In the genomic region with DNA sequence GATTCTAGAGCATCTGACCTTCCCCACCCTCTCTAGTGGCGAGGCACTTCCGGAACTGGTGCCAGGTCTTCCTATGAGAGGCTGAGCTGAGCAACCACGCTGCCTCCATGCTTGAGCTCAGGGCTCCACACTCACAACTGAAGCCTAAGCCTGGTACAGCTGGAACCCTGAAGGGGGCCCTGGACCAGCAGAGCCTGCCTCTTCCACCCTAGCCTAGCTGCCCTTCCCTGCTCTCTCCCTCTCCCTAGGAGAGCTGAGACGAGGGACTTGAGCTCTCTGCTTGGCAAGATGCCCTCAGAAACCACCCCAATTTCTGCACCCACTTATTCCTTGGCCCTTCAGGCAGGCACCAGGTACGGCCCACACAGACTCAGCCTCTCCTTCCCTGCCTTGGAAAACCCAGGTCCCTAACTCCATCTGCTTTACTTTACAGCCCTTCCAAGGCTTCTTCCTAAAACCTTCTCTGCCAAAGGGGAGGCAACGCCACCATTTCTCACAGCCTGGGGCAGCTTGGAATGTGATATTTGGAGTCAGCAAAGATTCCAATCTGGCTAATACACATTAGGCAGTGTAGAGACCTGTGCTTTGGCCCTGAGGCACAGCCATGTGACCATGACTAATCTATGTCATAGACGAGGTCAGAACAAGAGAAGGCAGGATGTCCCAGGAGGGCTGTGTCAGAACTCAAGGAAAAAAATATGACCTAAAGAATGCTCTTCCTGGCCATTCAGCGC, we compare ENCODE assay signal across 9 cellular contexts. TPM values are rescaled to one million over a fixed set of nuclear protein-coding genes. Genes with fewer than 3 reads are reported as not detected.
DNase-seq lines count a peak whose midpoint lies in the region; ATAC-seq and TF ChIP-seq lines count a peak whose summit lies in the region.
"Had no signal": no experiment of that assay in that cellular context is flagged by ENCODE, and none has a peak within 500 bp of the region (broad histone marks: within the 10 kb centered on the region; RNA-seq: fewer than 3 reads in every experiment).

No MANE protein-coding gene starts in this region.

- WGBS in testis, 2 donors, result 62 to 67% methylated on average over 8 of the region's 8 CpGs
- 86% methylated on average over 8 of the region's 8 CpGs; no CpG with 5 or more reads in 1 of the 2 donors for WGBS in transverse colon (ENCODE audit: low coverage in 1 of 2), 2 donors

- TF ChIP-seq CTCF in testis (IDR thresholded peaks at IDR 0.05), result no peak
- TF ChIP-seq CTCF in transverse colon (IDR thresholded peaks at IDR 0.05), result no peak

- H3K4me3 Mint-ChIP-seq in CD8-positive, alpha-beta memory T cell, result peak overlapping the region in 2 of 7 donors; percentile 23 to 48

- no peak for TF ChIP-seq EP300 in transverse colon (IDR thresholded peaks at IDR 0.05; ENCODE audit: low read depth)

- DNase-seq in CD8-positive, alpha-beta memory T cell, result no peak
- DNase-seq in adipocyte (ENCODE audit: low read depth), result peak; percentile 70
- peak; percentile 90 for DNase-seq in iris pigment epithelial cell (ENCODE audit: low read depth)
- DNase-seq in testis, result peak; percentile 57
- DNase-seq in transverse colon, result no peak
- no peak for DNase-seq in NCI-H2196 treated with DMSO at 0.1 percent for 48 hours (lab: John Stamatoyannopoulos, UW; ENCODE audit: unreplicated experiment)

- TF ChIP-seq POLR2A in testis (IDR thresholded peaks at IDR 0.05), result no peak
- no peak for TF ChIP-seq POLR2A in transverse colon (IDR thresholded peaks at IDR 0.05)

- in situ Hi-C loops in transverse colon (cut with MboI; ENCODE audit: low pct_ligation_motif_present in 1 of 4, low pct_unique_long_range_greater_than_20kb in 1 of 4, low sequenced_read_pairs in 3 of 4), result loop anchor here in 3 of 4 donors (25.0 kb wide), 2 partner anchors 230 to 480 kb away; no protein-coding TSS in a partner anchor

- H3K27ac Mint-ChIP-seq in CD8-positive, alpha-beta memory T cell, result peak overlapping the region in 5 of 8 donors; percentile 36 to 90 (median 68)

- H3K27me3 ChIP-seq in CD8-positive, alpha-beta memory T cell (ENCODE audit: insufficient read depth, low read length, poor library complexity, severe bottlenecking), result no peaks in the 10 kb centered on the region
- no peaks in the 10 kb centered on the region for H3K27me3 ChIP-seq in adipocyte (replicated peaks; ENCODE audit: control insufficient read depth, insufficient read depth, low read length)
- no peaks in the 10 kb centered on the region for H3K27me3 ChIP-seq in testis
- H3K27me3 ChIP-seq in transverse colon, result no peaks in the 10 kb centered on the region

- intact Hi-C loops in testis (cut with DNase I; ENCODE audit: low total_unique reads) (no loop called here), transverse colon (cut with DNase I; ENCODE audit: low total_unique reads) (no loop called here)

- no peaks in the 10 kb centered on the region for H3K4me1 ChIP-seq in CD8-positive, alpha-beta memory T cell (ENCODE audit: insufficient read depth, low read length)
- peaks cover 43% of the 10 kb centered on the region for H3K4me1 ChIP-seq in adipocyte (ENCODE audit: control insufficient read depth, insufficient read depth, low read length)
- H3K4me1 ChIP-seq in testis, result peaks cover 25% of the 10 kb centered on the region
- peaks cover 0 to 10% (median 6%) of the 10 kb centered on the region in 4 donors for H3K4me1 ChIP-seq in transverse colon

- H3K9me3 ChIP-seq in CD8-positive, alpha-beta memory T cell (ENCODE audit: low read length), result no peaks in the 10 kb centered on the region
- H3K9me3 ChIP-seq in adipocyte (ENCODE audit: control insufficient read depth, low read length), result no peaks in the 10 kb centered on the region
- H3K9me3 ChIP-seq in testis, result no peaks in the 10 kb centered on the region
- H3K9me3 ChIP-seq in transverse colon, result no peaks in the 10 kb centered on the region

- H3K27me3 Mint-ChIP-seq in CD8-positive, alpha-beta memory T cell, result no peaks in the 10 kb centered on the region

- no peaks in the 10 kb centered on the region for H3K9me3 Mint-ChIP-seq in CD8-positive, alpha-beta memory T cell

- POLR2A ChIA-PET in CD8-positive, alpha-beta memory T cell (lab: Charles Lee), result interaction anchor here (1.0 kb wide), 1 partner anchor 209 kb away, joined by 4 read pairs; no protein-coding TSS in a partner anchor

- no peak overlapping the region for H3K27ac ChIP-seq in CD8-positive, alpha-beta memory T cell (ENCODE audit: low read depth, low read length)
- H3K27ac ChIP-seq in testis, result peak overlapping the region in 1 of 2 donors; percentile 68
- H3K27ac ChIP-seq in transverse colon, result no peak overlapping the region
- H3K27ac ChIP-seq: HL-60 had no signal

- peak overlapping the region; percentile 74 for H3K9ac ChIP-seq in adipocyte (ENCODE audit: low read length)

- CTCF ChIA-PET in CD8-positive, alpha-beta memory T cell (lab: Charles Lee), result no interaction called here

- peaks cover 37 to 54% (median 38%) of the 10 kb centered on the region in 3 donors for H3K4me1 Mint-ChIP-seq in CD8-positive, alpha-beta memory T cell

- peak; percentile 65 for ATAC-seq in HG02870 (IDR thresholded peaks at IDR 0.05; ENCODE audit: unreplicated experiment)
- no peak for ATAC-seq in GM19452 (IDR thresholded peaks at IDR 0.05; ENCODE audit: unreplicated experiment)

- no peak overlapping the region for H3K4me3 ChIP-seq in CD8-positive, alpha-beta memory T cell (ENCODE audit: low read length)
- H3K4me3 ChIP-seq in adipocyte (ENCODE audit: low read length) (peak overlapping the region; percentile 52), testis (no peak overlapping the region), transverse colon (no peak overlapping the region)

- peaks cover 18% of the 10 kb centered on the region for H3K36me3 ChIP-seq in CD8-positive, alpha-beta memory T cell (ENCODE audit: insufficient read depth, low read length)
- H3K36me3 ChIP-seq in adipocyte (ENCODE audit: control insufficient read depth, insufficient read depth, low read length, severe bottlenecking) (peaks cover 32% of the 10 kb centered on the region), testis (ENCODE audit: low read depth, missing control alignments) (no peaks in the 10 kb centered on the region), transverse colon (peaks cover 0 to 8% (median 0%) of the 10 kb centered on the region in 4 donors)

- H3K36me3 Mint-ChIP-seq in CD8-positive, alpha-beta memory T cell, result peaks cover 8 to 78% (median 14%) of the 10 kb centered on the region in 3 donors

RNA-seq across cellular contexts. Expression of a gene that starts 18.8 kb away (rescaled TPM):
- 100 to 1,000 TPM in 1 of 2 experiments, 10 to 100 TPM in 1; 99.8 to 100 TPM for total RNA-seq in CD8-positive, alpha-beta memory T cell
- 172 TPM for polyA plus RNA-seq in CD8-positive, alpha-beta memory T cell
- total RNA-seq in testis, result 100 to 1,000 TPM; 134 to 142 TPM
- polyA plus RNA-seq in testis (ENCODE audit: insufficient read depth, low read depth, low replicate concordance), result 143 TPM
- 100 to 1,000 TPM in 3 of 4 donors, 10 to 100 TPM in 1; 12.3 to 180 (median 152) TPM for total RNA-seq in transverse colon

Comparison
In these comparisons a context has a peak if more than half of its experiments do, and no peak if none do; other contexts are left out.
1. DNase-seq: peak in adipocyte (single experiment), iris pigment epithelial cell (single experiment) and testis (single experiment); none in CD8-positive, alpha-beta memory T cell (0 of 5), transverse colon (single experiment) and NCI-H2196 treated with DMSO at 0.1 percent for 48 hours (single experiment).